In genomic region chrX:8755813-8756212, GRCh38 we compare ENCODE assay signal across 21 cellular contexts. TPM values are rescaled to one million over a fixed set of nuclear protein-coding genes. Genes with fewer than 3 reads are reported as not detected.
"Had no signal": no experiment of that assay in that cellular context is flagged by ENCODE, and none has a peak within 500 bp of the region (broad histone marks: within the 10 kb centered on the region; RNA-seq: fewer than 3 reads in every experiment).

No MANE protein-coding gene starts in this region.

- H3K4me3 ChIP-seq: MG63 had no signal

- H3K4me2 ChIP-seq: SK-N-SH had no signal

- H3K27me3 ChIP-seq: MG63 had no signal

- FAIRE-seq: HTR-8/SVneo, RCC 7860 had no signal

- H3K27ac ChIP-seq: HL-60 had no signal

- DNase-seq: MG63, NCI-H1092, NCI-H1105 treated with DMSO at 0.1 percent for 48 hours, NCI-H1417 treated with DMSO at 0.1 percent for 48 hours, NCI-H146, NCI-H1694 treated with DMSO at 0.1 percent for 48 hours, NCI-H1930, NCI-H2107, NCI-H2227 treated with DMSO at 0.1 percent for 48 hours, NCI-H446, NCI-H510A, NCI-H524 treated with DMSO at 0.1 percent for 48 hours, NCI-H774, RPMI8226, SK-N-SH, SW 1271 had no signal

- H3K9ac ChIP-seq: SK-N-SH had no signal

- H3K9me2 ChIP-seq: SK-N-SH had no signal

- H3K36me3 ChIP-seq: MG63 had no signal

- H3K9me3 ChIP-seq: MG63, SK-N-SH had no signal

RNA-seq across cellular contexts. Expression of gene ANOS1, which starts 23.9 kb away (rescaled TPM):
- total RNA-seq: SK-MEL-5 had no signal

RNA-seq across cellular contexts. Expression of gene FAM9A, which starts 45.4 kb away (rescaled TPM):
- total RNA-seq: LHCN-M2, SK-MEL-5 had no signal
- polyA plus RNA-seq: SK-N-SH had no signal
